8 cellular contexts compared by ENCODE assay signal in genomic region chr17:48505788-48506187, GRCh38. TPM values are rescaled to one million over a fixed set of nuclear protein-coding genes. Genes with fewer than 3 reads are reported as not detected.
DNase-seq lines count a peak whose midpoint lies in the region; ATAC-seq and TF ChIP-seq lines count a peak whose summit lies in the region.

No MANE protein-coding gene starts in this region.

- CTCF ChIA-PET in activated CD8-positive, alpha-beta T cell treated with anti-CD3 and anti-CD28 coated beads for 36 hours (lab: Charles Lee) = interaction anchor here (0.5 to 2.2 kb wide), 5 partner anchors 14 to 98 kb away, joined by 3 to 9 read pairs (median 3); no protein-coding TSS in a partner anchor

- no peak overlapping the region for H3K4me3 ChIP-seq in AG10803 (ENCODE audit: low read length)

- peaks cover 20% of the 10 kb centered on the region for H3K4me1 Mint-ChIP-seq in activated CD8-positive, alpha-beta T cell treated with anti-CD3 and anti-CD28 coated beads for 36 hours (ENCODE audit: low read depth)

- H3K9me3 Mint-ChIP-seq in activated CD8-positive, alpha-beta T cell treated with anti-CD3 and anti-CD28 coated beads for 36 hours = no peaks in the 10 kb centered on the region

- H3K36me3 Mint-ChIP-seq in activated CD8-positive, alpha-beta T cell treated with anti-CD3 and anti-CD28 coated beads for 36 hours (ENCODE audit: low read depth) = no peaks in the 10 kb centered on the region

- H3K27me3 Mint-ChIP-seq in activated CD8-positive, alpha-beta T cell treated with anti-CD3 and anti-CD28 coated beads for 36 hours = no peaks in the 10 kb centered on the region

- H3K27ac Mint-ChIP-seq in activated CD8-positive, alpha-beta T cell treated with anti-CD3 and anti-CD28 coated beads for 36 hours = no peak overlapping the region

- intact Hi-C loops in activated CD8-positive, alpha-beta T cell treated with anti-CD3 and anti-CD28 coated beads for 36 hours (cut with micrococcal nuclease) = no loop called here

- DNase-seq in AG10803 (ENCODE audit: low read depth) = peak; percentile 94
- DNase-seq in NCI-H2196 treated with DMSO at 0.1 percent for 48 hours (lab: John Stamatoyannopoulos, UW; ENCODE audit: unreplicated experiment) = peak; percentile 94
- peak; percentile 71 for DNase-seq in activated CD8-positive, alpha-beta T cell treated with anti-CD3 and anti-CD28 coated beads for 36 hours
- DNase-seq in kidney tubule cell (ENCODE audit: low spot score) = peak; percentile 94
- DNase-seq in KG1 (lab: John Stamatoyannopoulos, UW) = no peak
- no peak for DNase-seq in SK-N-DZ (ENCODE audit: low spot score)

- POLR2A ChIA-PET in activated CD8-positive, alpha-beta T cell treated with anti-CD3 and anti-CD28 coated beads for 36 hours (lab: Charles Lee) = interaction anchor here (0.6 kb wide), 1 partner anchor 143 kb away, joined by 3 read pairs; no protein-coding TSS in a partner anchor

- no peak overlapping the region for H3K4me3 Mint-ChIP-seq in activated CD8-positive, alpha-beta T cell treated with anti-CD3 and anti-CD28 coated beads for 36 hours

- ATAC-seq in GM18519 (IDR thresholded peaks at IDR 0.05; ENCODE audit: low FRiP score, unreplicated experiment) = peak; percentile 74
- peak; percentile 62 for ATAC-seq in HG03045 (IDR thresholded peaks at IDR 0.05; ENCODE audit: unreplicated experiment)
- ATAC-seq in activated CD8-positive, alpha-beta T cell treated with anti-CD3 and anti-CD28 coated beads for 36 hours = peak; percentile 97

- no peak for TF ChIP-seq CTCF in AG10803 (conservative IDR thresholded peaks at IDR 0.05; ENCODE audit: low read length)
- no peak for TF ChIP-seq CTCF in activated CD8-positive, alpha-beta T cell treated with anti-CD3 and anti-CD28 coated beads for 36 hours (IDR thresholded peaks at IDR 0.05)

RNA-seq across cellular contexts. Expression of gene HOXB1, which starts 25.0 kb away (rescaled TPM):
- not detected for total RNA-seq in activated CD8-positive, alpha-beta T cell treated with anti-CD3 and anti-CD28 coated beads for 36 hours
- not detected in 2 replicates for polyA plus RNA-seq in SK-N-DZ (2014; cell fraction: cytosol; rRNA removed)
- not detected in 2 replicates for polyA plus RNA-seq in SK-N-DZ (2014; cell fraction: nucleus; rRNA removed)

RNA-seq across cellular contexts. Expression of gene HOXB2, which starts 39.1 kb away (rescaled TPM):
- total RNA-seq in activated CD8-positive, alpha-beta T cell treated with anti-CD3 and anti-CD28 coated beads for 36 hours = 10 to 100 TPM; 12.6 to 13.0 TPM
- 0.09 TPM in 1 of 2 replicates, not detected in the other for polyA plus RNA-seq in SK-N-DZ (2014; cell fraction: cytosol; rRNA removed)
- polyA plus RNA-seq in SK-N-DZ (2014; cell fraction: nucleus; rRNA removed) = 0.85 TPM in 1 of 2 replicates, not detected in the other

Comparison
In these comparisons a context has a peak if more than half of its experiments do, and no peak if none do; other contexts are left out.
1. DNase-seq: peak in AG10803 (single experiment), NCI-H2196 treated with DMSO at 0.1 percent for 48 hours (single experiment), activated CD8-positive, alpha-beta T cell treated with anti-CD3 and anti-CD28 coated beads for 36 hours (single experiment) and kidney tubule cell (single experiment); none in KG1 (single experiment) and SK-N-DZ (single experiment).
2. Peak in every context shown above with its lines, with median percentiles within 50 percentile points of each other: ATAC-seq.